1 cellular context compared by ENCODE assay signal in genomic region chr4:30950737-30951136, GRCh38.
A peak's percentile ranks its signal among the peaks of the same experiment; 100 is the strongest.
TF ChIP-seq lines count a peak whose summit lies in the region.

No MANE protein-coding gene starts in this region.

TF ChIP-seq in HEK293, 187 proteins besides CTCF, POLR2A, EP300 and RAD21 (continued from another document and continues in another):
- no peak for TF ChIP-seq AEBP2 (tag by site-specific recombination; IDR thresholded peaks at IDR 0.05; ENCODE audit: borderline replicate concordance)
- no peak for TF ChIP-seq ZFP3 (tag by site-specific recombination; IDR thresholded peaks at IDR 0.05; ENCODE audit: low read depth)
- no peak for TF ChIP-seq EGR2 (tag by site-specific recombination; IDR thresholded peaks at IDR 0.05; ENCODE audit: low read depth)
- no peak for TF ChIP-seq ZNF660 (tag by site-specific recombination; IDR thresholded peaks at IDR 0.05)
- no peak for TF ChIP-seq ZBTB7A (tag by site-specific recombination; IDR thresholded peaks at IDR 0.05; ENCODE audit: low read depth)
- TF ChIP-seq ZNF324 (tag by site-specific recombination; IDR thresholded peaks at IDR 0.05) = no peak
- TF ChIP-seq ZNF555 (tag by site-specific recombination; conservative IDR thresholded peaks at IDR 0.05) = no peak
- no peak for TF ChIP-seq REPIN1 (tag by site-specific recombination; IDR thresholded peaks at IDR 0.05; ENCODE audit: low read depth)
- 0 out of 2 replicates have a peak, but pooled peaks have one; percentile 41 for TF ChIP-seq KLF17 (tag by site-specific recombination; IDR thresholded peaks at IDR 0.05)
- TF ChIP-seq ZSCAN4 (tag by site-specific recombination; IDR thresholded peaks at IDR 0.05) = peak; percentile 24; the same call in 1 of the 2 replicates
- TF ChIP-seq SCRT1 (tag by site-specific recombination; IDR thresholded peaks at IDR 0.05; ENCODE audit: borderline replicate concordance) = no peak
- TF ChIP-seq ZNF398 (tag by site-specific recombination; IDR thresholded peaks at IDR 0.05) = no peak
- peak; percentile 70; the same call in 1 of the 2 replicates for TF ChIP-seq PRDM4 (tag by site-specific recombination; IDR thresholded peaks at IDR 0.05)
- TF ChIP-seq PBX3 (CRISPR knock-in tag; IDR thresholded peaks at IDR 0.05) = no peak
- TF ChIP-seq ZBTB10 (tag by site-specific recombination; IDR thresholded peaks at IDR 0.05) = no peak
- no peak for TF ChIP-seq BCL6B (tag by site-specific recombination; IDR thresholded peaks at IDR 0.05)
- no peak for TF ChIP-seq ZNF530 (tag by site-specific recombination; IDR thresholded peaks at IDR 0.05; ENCODE audit: low read depth)
- TF ChIP-seq YY1 (tag by site-specific recombination; IDR thresholded peaks at IDR 0.05) = 0 out of 2 replicates have a peak, but pooled peaks have one; percentile 12
- TF ChIP-seq ZNF560 (tag by site-specific recombination; IDR thresholded peaks at IDR 0.05; ENCODE audit: borderline replicate concordance) = no peak
- TF ChIP-seq ZNF404 (tag by site-specific recombination; IDR thresholded peaks at IDR 0.05) = no peak
- TF ChIP-seq ZNF791 (tag by site-specific recombination; IDR thresholded peaks at IDR 0.05) = no peak
- TF ChIP-seq ZNF621 (tag by site-specific recombination; IDR thresholded peaks at IDR 0.05) = no peak
- TF ChIP-seq MEIS1 (CRISPR knock-in tag; IDR thresholded peaks at IDR 0.05; ENCODE audit: borderline replicate concordance) = no peak
- TF ChIP-seq ZFP41 (tag by site-specific recombination; IDR thresholded peaks at IDR 0.05; ENCODE audit: borderline replicate concordance) = no peak
- TF ChIP-seq ZNF677 (tag by site-specific recombination; IDR thresholded peaks at IDR 0.05) = no peak
- no peak for TF ChIP-seq ZNF280D (tag by site-specific recombination; IDR thresholded peaks at IDR 0.05)
- TF ChIP-seq ZNF266 (tag by site-specific recombination; IDR thresholded peaks at IDR 0.05; ENCODE audit: low read depth) = no peak
- no peak for TF ChIP-seq ZNF302 (tag by site-specific recombination; IDR thresholded peaks at IDR 0.05; ENCODE audit: low read depth)
- TF ChIP-seq SP3 (tag by site-specific recombination; IDR thresholded peaks at IDR 0.05) = no peak
- TF ChIP-seq ZNF76 (tag by site-specific recombination; IDR thresholded peaks at IDR 0.05; ENCODE audit: borderline replicate concordance, low read depth) = no peak; the same call in 1 of the 2 replicates
- peak; percentile 71 for TF ChIP-seq WT1 (tag by site-specific recombination; IDR thresholded peaks at IDR 0.05)
- TF ChIP-seq ZNF2 (tag by site-specific recombination; IDR thresholded peaks at IDR 0.05) = no peak
- peak; percentile 95 for TF ChIP-seq MYNN (tag by site-specific recombination; IDR thresholded peaks at IDR 0.05; ENCODE audit: borderline replicate concordance)
- TF ChIP-seq GLIS2 (tag by site-specific recombination; IDR thresholded peaks at IDR 0.05) = 0 out of 2 replicates have a peak, but pooled peaks have one; percentile 28
- TF ChIP-seq ZNF558 (tag by site-specific recombination; IDR thresholded peaks at IDR 0.05) = peak; percentile 64; the same call in 1 of the 2 replicates
- TF ChIP-seq ELK4 (IDR thresholded peaks at IDR 0.05; ENCODE audit: borderline replicate concordance, low read depth, low read length) = no peak
- TF ChIP-seq ZNF214 (tag by site-specific recombination; IDR thresholded peaks at IDR 0.05; ENCODE audit: borderline replicate concordance) = no peak
- TF ChIP-seq TCF7L2 (IDR thresholded peaks at IDR 0.05; ENCODE audit: borderline replicate concordance, low read depth, low read length) = peak; percentile 75; the same call in 1 of the 2 replicates
- TF ChIP-seq ZNF423 (tag by site-specific recombination; IDR thresholded peaks at IDR 0.05) = peak; percentile 92
- no peak for TF ChIP-seq ZNF510 (tag by site-specific recombination; IDR thresholded peaks at IDR 0.05; ENCODE audit: insufficient replicate concordance)
- TF ChIP-seq ZNF654 (tag by site-specific recombination; IDR thresholded peaks at IDR 0.05; ENCODE audit: low read depth) = no peak
- TF ChIP-seq ZNF239 (tag by site-specific recombination; IDR thresholded peaks at IDR 0.05) = no peak
- no peak for TF ChIP-seq ZNF335 (tag by site-specific recombination; conservative IDR thresholded peaks at IDR 0.05)
